In the genomic region with DNA sequence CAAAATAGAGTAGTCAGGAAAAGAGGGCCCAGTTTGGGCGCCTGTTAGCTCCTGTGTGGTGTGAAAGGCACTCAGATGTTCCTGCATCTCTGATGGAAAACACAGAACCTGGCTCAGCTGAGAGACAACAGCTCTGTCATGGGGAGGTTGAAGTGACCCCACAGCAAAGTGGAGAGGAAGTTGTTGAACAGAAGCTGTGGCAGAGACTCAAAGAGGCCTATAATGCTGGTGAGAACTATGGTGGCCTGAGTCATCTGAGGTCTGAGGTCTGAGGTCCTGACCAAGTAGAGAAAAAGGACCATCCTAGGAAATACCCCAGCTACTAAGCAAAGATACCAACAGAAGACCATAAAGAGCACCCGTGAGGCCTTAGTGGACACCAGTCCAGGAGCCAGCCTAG, we compare ENCODE assay signal across 22 cellular contexts. TPM values are rescaled to one million over a fixed set of nuclear protein-coding genes. Genes with fewer than 3 reads are reported as not detected.
A peak's percentile ranks its signal among the peaks of the same experiment; 100 is the strongest.
DNase-seq lines count a peak whose midpoint lies in the region; ATAC-seq and TF ChIP-seq lines count a peak whose summit lies in the region.
"Had no signal": no experiment of that assay in that cellular context is flagged by ENCODE, and none has a peak within 500 bp of the region (broad histone marks: within the 10 kb centered on the region; RNA-seq: fewer than 3 reads in every experiment).

No MANE protein-coding gene starts in this region.

- no peak for TF ChIP-seq CTCF in activated CD8-positive, alpha-beta T cell treated with anti-CD3 and anti-CD28 coated beads for 36 hours (IDR thresholded peaks at IDR 0.05)
- TF ChIP-seq CTCF in natural killer cell (IDR thresholded peaks at IDR 0.05), result no peak

- ATAC-seq in activated CD8-positive, alpha-beta T cell treated with anti-CD3 and anti-CD28 coated beads for 36 hours, result peak; percentile 65
- ATAC-seq in natural killer cell (peak; percentile 73 to 92 (median 76)), HG02840 (IDR thresholded peaks at IDR 0.05; ENCODE audit: low FRiP score, unreplicated experiment) (no peak), HG02759 (IDR thresholded peaks at IDR 0.05; ENCODE audit: unreplicated experiment) (no peak)
- ATAC-seq: heart right ventricle, lower lobe of right lung had no signal

- H3K4me1 Mint-ChIP-seq in IgD-negative memory B cell, result peaks cover 20 to 32% (median 21%) of the 10 kb centered on the region in 3 donors
- peaks cover 32% of the 10 kb centered on the region for H3K4me1 Mint-ChIP-seq in activated CD8-positive, alpha-beta T cell treated with anti-CD3 and anti-CD28 coated beads for 36 hours (ENCODE audit: low read depth)
- peaks cover 47 to 51% of the 10 kb centered on the region in 2 donors for H3K4me1 Mint-ChIP-seq in natural killer cell

- CTCF ChIA-PET in activated CD8-positive, alpha-beta T cell treated with anti-CD3 and anti-CD28 coated beads for 36 hours (lab: Charles Lee), result interaction anchor here (0.9 to 1.2 kb wide), 4 partner anchors 9 to 82 kb away, joined by 3 read pairs; no protein-coding TSS in a partner anchor

- POLR2A ChIA-PET in activated CD8-positive, alpha-beta T cell treated with anti-CD3 and anti-CD28 coated beads for 36 hours (lab: Charles Lee), result interaction anchor here (1.1 to 1.8 kb wide), 5 partner anchors 8 to 77 kb away, joined by 3 to 6 read pairs (median 3); no protein-coding TSS in a partner anchor

- H3K36me3 Mint-ChIP-seq in IgD-negative memory B cell (peaks cover 5% of the 10 kb centered on the region), natural killer cell (no peaks in the 10 kb centered on the region)
- H3K36me3 Mint-ChIP-seq in activated CD8-positive, alpha-beta T cell treated with anti-CD3 and anti-CD28 coated beads for 36 hours (ENCODE audit: low read depth), result peaks cover 12% of the 10 kb centered on the region

- intact Hi-C loops in activated CD8-positive, alpha-beta T cell treated with anti-CD3 and anti-CD28 coated beads for 36 hours (cut with micrococcal nuclease), result no loop called here
- intact Hi-C loops in natural killer cell (cut with micrococcal nuclease), result no loop called here

- peak overlapping the region in 2 of 3 donors; percentile 47 to 73 for H3K27ac Mint-ChIP-seq in IgD-negative memory B cell
- H3K27ac Mint-ChIP-seq in activated CD8-positive, alpha-beta T cell treated with anti-CD3 and anti-CD28 coated beads for 36 hours, result peak overlapping the region; percentile 74
- peak overlapping the region; percentile 84 to 87 for H3K27ac Mint-ChIP-seq in natural killer cell
- H3K27ac Mint-ChIP-seq: activated naive CD4-positive, alpha-beta T cell treated with anti-CD3 and anti-CD28 coated beads, Interleukin-2, amount 50 U/mL, for 24 hours; B cell; T-helper 1 cell treated with Interleukin-12 subunit alpha and Interleukin-12 subunit beta and Interleukin-4 antibody, amounts not matched to agents 30 μg/mL and 1 μg/mL, for 36 hours had no signal

- H3K4me3 Mint-ChIP-seq in IgD-negative memory B cell, result no peak overlapping the region
- no peak overlapping the region for H3K4me3 Mint-ChIP-seq in activated CD8-positive, alpha-beta T cell treated with anti-CD3 and anti-CD28 coated beads for 36 hours
- H3K4me3 Mint-ChIP-seq in natural killer cell, result peak overlapping the region; percentile 17
- H3K4me3 Mint-ChIP-seq: activated B cell treated with CpG ODN at 0.5 μM for 24 hours; activated naive CD4-positive, alpha-beta T cell treated with anti-CD3 and anti-CD28 coated beads, Interleukin-2, amount 50 U/mL, for 24 hours; B cell; T-helper 1 cell treated with Interleukin-12 subunit alpha and Interleukin-12 subunit beta and Interleukin-4 antibody, amounts not matched to agents 30 μg/mL and 1 μg/mL, for 36 hours had no signal

- DNase-seq in SKM-1 treated with dmso at 0.1 percent for 144 hours (lab: John Stamatoyannopoulos, UW; ENCODE audit: unreplicated experiment) (peak; percentile 28), SKM-1 (lab: John Stamatoyannopoulos, UW; ENCODE audit: unreplicated experiment) (no peak), natural killer cell (peak; percentile 30), DMS 273 (lab: John Stamatoyannopoulos, UW; ENCODE audit: unreplicated experiment) (no peak)
- DNase-seq in activated CD8-positive, alpha-beta T cell treated with anti-CD3 and anti-CD28 coated beads for 36 hours, result peak; percentile 65
- DNase-seq: 8988T, activated B cell treated with CpG ODN at 0.5 μM for 24 hours, Calu3, EL, heart right ventricle, Karpas-422, lower lobe of right lung, NCI-H1417, NCI-H69, SHP77 treated with DMSO at 0.1 percent for 48 hours, sigmoid colon had no signal

- H3K9me3 Mint-ChIP-seq in IgD-negative memory B cell (no peaks in the 10 kb centered on the region), natural killer cell (peaks cover 0 to 2% of the 10 kb centered on the region in 2 donors)
- peaks cover 4% of the 10 kb centered on the region for H3K9me3 Mint-ChIP-seq in activated CD8-positive, alpha-beta T cell treated with anti-CD3 and anti-CD28 coated beads for 36 hours
- H3K9me3 Mint-ChIP-seq: activated B cell treated with CpG ODN at 0.5 μM for 24 hours had no signal

- H3K27me3 Mint-ChIP-seq in IgD-negative memory B cell (no peaks in the 10 kb centered on the region), natural killer cell (ENCODE audit: low read depth in 2 of 2) (no peaks in the 10 kb centered on the region)
- H3K27me3 Mint-ChIP-seq in activated CD8-positive, alpha-beta T cell treated with anti-CD3 and anti-CD28 coated beads for 36 hours, result no peaks in the 10 kb centered on the region
- H3K27me3 Mint-ChIP-seq: activated B cell treated with CpG ODN at 0.5 μM for 24 hours; activated naive CD4-positive, alpha-beta T cell treated with anti-CD3 and anti-CD28 coated beads, Interleukin-2, amount 50 U/mL, for 24 hours; B cell had no signal

RNA-seq across cellular contexts. Expression of gene JAK1, which starts 45.6 kb away (rescaled TPM):
- polyA plus RNA-seq in IgD-negative memory B cell, result 216 TPM
- total RNA-seq in activated CD8-positive, alpha-beta T cell treated with anti-CD3 and anti-CD28 coated beads for 36 hours, result 100 to 1,000 TPM in 1 of 2 experiments, 10 to 100 TPM in 1; 96.3 to 108 TPM
- total RNA-seq in natural killer cell, result 100 to 1,000 TPM; 507 to 626 (median 526) TPM

Comparison
In these comparisons a context has a peak if more than half of its experiments do, and no peak if none do; other contexts are left out.
1. DNase-seq: peak in SKM-1 treated with dmso at 0.1 percent for 144 hours (single experiment), activated CD8-positive, alpha-beta T cell treated with anti-CD3 and anti-CD28 coated beads for 36 hours (single experiment) and natural killer cell (single experiment); none in SKM-1 (single experiment) and DMS 273 (single experiment).
2. ATAC-seq: peak in activated CD8-positive, alpha-beta T cell treated with anti-CD3 and anti-CD28 coated beads for 36 hours (single experiment) and natural killer cell (3 of 3); none in HG02840 (single experiment) and HG02759 (single experiment).
3. RNA of gene JAK1, which starts 45.6 kb away (total RNA-seq): 507 to 626 TPM in natural killer cell; 96.3 to 108 TPM in activated CD8-positive, alpha-beta T cell treated with anti-CD3 and anti-CD28 coated beads for 36 hours; every median in the first group is over 4 times any median in the second.
4. Peak in every context shown above with its lines, with median percentiles within 50 percentile points of each other: H3K27ac Mint-ChIP-seq.